15 cellular contexts compared by ENCODE assay signal in genomic region chr14:23421594-23421993, GRCh38. TPM values are rescaled to one million over a fixed set of nuclear protein-coding genes. Genes with fewer than 3 reads are reported as not detected.
"Had no signal": no experiment of that assay in that cellular context is flagged by ENCODE, and none has a peak within 500 bp of the region (broad histone marks: within the 10 kb centered on the region; RNA-seq: fewer than 3 reads in every experiment).

No MANE protein-coding gene starts in this region.

- H3K27ac Mint-ChIP-seq: progenitor cell of endocrine pancreas had no signal

- H3K4me1 ChIP-seq: esophagus muscularis mucosa, sigmoid colon, thyroid gland, uterus had no signal

- H3K36me3 ChIP-seq: sigmoid colon, thyroid gland, uterus had no signal

- H3K9me3 ChIP-seq: esophagus muscularis mucosa, sigmoid colon, thyroid gland, uterus had no signal

- ATAC-seq: naive thymus-derived CD4-positive, alpha-beta T cell had no signal

- H3K27ac ChIP-seq: esophagus muscularis mucosa, sigmoid colon, thyroid gland, uterus had no signal

- H3K9me3 Mint-ChIP-seq: naive thymus-derived CD4-positive, alpha-beta T cell had no signal

- DNase-seq: activated CD8-positive, alpha-beta memory T cell treated with anti-CD3 and anti-CD28 coated beads, Interleukin-2, amount 50 U/mL, for 48 hours; activated gamma-delta T cell; glutamatergic neuron; mammary epithelial cell; naive thymus-derived CD4-positive, alpha-beta T cell; nucleus accumbens; sigmoid colon; stimulated activated CD4-positive, alpha-beta T cell treated with anti-CD3 and anti-CD28 coated beads, Interleukin-2, amount 100 ng/mL, for 48 hours; thyroid gland; uterus had no signal

- H3K27me3 ChIP-seq: esophagus muscularis mucosa, sigmoid colon, thyroid gland, uterus had no signal

- H3K4me3 ChIP-seq: esophagus muscularis mucosa, sigmoid colon, thyroid gland, uterus had no signal

- H3K36me3 Mint-ChIP-seq: naive thymus-derived CD4-positive, alpha-beta T cell had no signal

RNA-seq across cellular contexts. Expression of gene MYH6, which starts 13.5 kb away (rescaled TPM):
- total RNA-seq: astrocyte, fibroblast of villous mesenchyme, mammary epithelial cell, mononuclear cell, sigmoid colon, thyroid gland had no signal
- polyA plus RNA-seq: mammary epithelial cell; naive thymus-derived CD4-positive, alpha-beta T cell had no signal

RNA-seq across cellular contexts. Expression of gene MYH7, which starts 13.9 kb away (rescaled TPM):
- total RNA-seq: astrocyte; fibroblast of villous mesenchyme; mammary epithelial cell; mononuclear cell; naive thymus-derived CD4-positive, alpha-beta T cell; progenitor cell of endocrine pancreas had no signal
- polyA plus RNA-seq: mammary epithelial cell; naive thymus-derived CD4-positive, alpha-beta T cell had no signal

RNA-seq across cellular contexts. Expression of gene CMTM5, which starts 44.7 kb away (rescaled TPM):
- total RNA-seq: astrocyte; fibroblast of villous mesenchyme; mammary epithelial cell; naive thymus-derived CD4-positive, alpha-beta T cell; progenitor cell of endocrine pancreas had no signal
- polyA plus RNA-seq: mammary epithelial cell; naive thymus-derived CD4-positive, alpha-beta T cell had no signal

RNA-seq across cellular contexts. Expression of gene IL25, which starts 49.0 kb away (rescaled TPM):
- total RNA-seq: astrocyte; esophagus muscularis mucosa; fibroblast of villous mesenchyme; mammary epithelial cell; mononuclear cell; naive thymus-derived CD4-positive, alpha-beta T cell; progenitor cell of endocrine pancreas; sigmoid colon; thyroid gland; uterus had no signal
- polyA plus RNA-seq: mammary epithelial cell; naive thymus-derived CD4-positive, alpha-beta T cell; sigmoid colon had no signal
